In the genomic region with DNA sequence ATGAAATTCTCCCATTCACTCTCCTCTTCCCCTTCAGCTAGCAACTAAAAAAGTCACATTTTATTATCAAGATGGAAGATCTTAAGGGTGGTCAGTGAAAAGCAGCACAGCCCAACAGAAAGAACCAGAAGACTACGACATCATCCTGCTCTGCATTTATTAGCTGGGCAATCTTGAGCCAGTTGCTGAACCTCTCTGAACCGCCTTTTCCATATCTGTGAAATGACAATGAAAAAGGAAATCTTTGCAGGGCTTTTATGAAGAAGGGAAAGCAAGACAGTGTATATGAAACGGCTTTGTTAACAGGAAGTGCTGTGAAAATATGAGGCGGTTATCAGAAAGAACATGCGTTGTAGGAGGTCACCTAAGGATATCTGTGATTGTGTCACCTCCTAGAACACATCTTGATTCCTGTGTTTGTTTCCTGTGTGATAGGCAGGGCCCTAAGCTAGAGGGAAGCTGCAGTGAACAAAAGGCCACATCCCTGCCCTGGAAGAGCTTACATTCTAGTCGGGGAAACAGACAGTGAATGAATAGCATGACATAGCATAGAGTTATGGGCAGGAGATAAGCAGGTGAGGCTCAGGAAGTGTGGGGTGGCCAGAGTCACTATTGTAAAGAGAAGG, we compare ENCODE assay signal across 32 cellular contexts.
"Had no signal": no experiment of that assay in that cellular context is flagged by ENCODE, and none has a peak within 500 bp of the region (broad histone marks: within the 10 kb centered on the region; RNA-seq: fewer than 3 reads in every experiment).

No MANE protein-coding gene starts in this region.

- H2AFZ ChIP-seq: hepatocyte, parathyroid adenoma had no signal

- H3K9me3 ChIP-seq: gastrocnemius medialis, psoas muscle, sigmoid colon, stomach, thyroid gland, upper lobe of left lung had no signal

- H3K4me1 ChIP-seq: gastrocnemius medialis, parathyroid adenoma, psoas muscle, sigmoid colon, stomach, thyroid gland, upper lobe of left lung had no signal

- H3K27ac ChIP-seq: gastrocnemius medialis, hepatocyte, parathyroid adenoma, psoas muscle, sigmoid colon, thyroid gland, upper lobe of left lung had no signal

- FAIRE-seq: bronchial epithelial cell, keratinocyte had no signal

- H3K4me3 ChIP-seq: gastrocnemius medialis, hepatocyte, psoas muscle, sigmoid colon, smooth muscle cell, stomach, thyroid gland, upper lobe of left lung had no signal

- DNase-seq: activated B cell treated with CpG ODN at 0.5 μM for 24 hours; activated CD4-positive, alpha-beta T cell treated with anti-CD3 and anti-CD28 coated beads for 4 hours; activated CD4-positive, alpha-beta T cell treated with anti-CD3 and anti-CD28 coated beads, Interleukin-2, amount 50 U/mL, for 4 hours; activated CD8-positive, alpha-beta memory T cell treated with anti-CD3 and anti-CD28 coated beads for 24 hours; activated effector memory CD4-positive, alpha-beta T cell treated with Interleukin-2 at 50 U/mL for 16 hours; activated naive CD4-positive, alpha-beta T cell treated with Interleukin-2 at 50 U/mL for 16 hours; anterior cingulate cortex; effector CD4-positive, alpha-beta T cell; gastrocnemius medialis; glutamatergic neuron; left cardiac atrium; naive B cell; nucleus accumbens; psoas muscle; sigmoid colon; stimulated activated CD4-positive, alpha-beta T cell treated with anti-CD3 and anti-CD28 coated beads, Interleukin-1b, Interleukin-23, amount 100 ng/mL, for 48 hours; stimulated activated CD4-positive, alpha-beta T cell treated with anti-CD3 and anti-CD28 coated beads, Interleukin-4, amount 100 ng/mL, for 4 hours; stimulated activated CD8-positive, alpha-beta memory T cell treated with anti-CD3 and anti-CD28 coated beads, Interleukin-4, amount 100 ng/mL, for 48 hours; stimulated activated naive B cell treated with anti-CD40 and anti-IgM and Interleukin-4, amounts not matched to agents 10 μg/mL and 1 μg/mL and 100 μg/mL, for 72 hours; stomach; T-helper 2 cell; thyroid gland; upper lobe of left lung had no signal

- H3K36me3 Mint-ChIP-seq: activated naive CD8-positive, alpha-beta T cell; naive B cell; stimulated activated naive B cell treated with anti-CD40 and anti-IgM and Interleukin-4, amounts not matched to agents 10 μg/mL and 1 μg/mL and 100 μg/mL, for 72 hours had no signal

- H3K9ac ChIP-seq: parathyroid adenoma had no signal

- H3K4me2 ChIP-seq: hepatocyte, smooth muscle cell had no signal

- H3K9me3 Mint-ChIP-seq: activated B cell treated with CpG ODN at 0.5 μM for 24 hours; central memory CD8-positive, alpha-beta T cell; dendritic cell treated with granulocyte-macrophage colony-stimulating factor and Interleukin-4, amounts not matched to agents 40 ng/mL and 50 ng/mL, for 4 days; neural crest cell; stimulated activated naive B cell treated with anti-CD40 and anti-IgM and Interleukin-4, amounts not matched to agents 10 μg/mL and 1 μg/mL and 100 μg/mL, for 72 hours had no signal

- H3K79me2 ChIP-seq: hepatocyte, parathyroid adenoma had no signal

- H3K4me3 Mint-ChIP-seq: activated B cell treated with CpG ODN at 0.5 μM for 24 hours; activated naive CD8-positive, alpha-beta T cell; central memory CD8-positive, alpha-beta T cell; dendritic cell treated with granulocyte-macrophage colony-stimulating factor and Interleukin-4, amounts not matched to agents 40 ng/mL and 50 ng/mL, for 4 days; naive B cell; neural crest cell; stimulated activated naive B cell treated with anti-CD40 and anti-IgM and Interleukin-4, amounts not matched to agents 10 μg/mL and 1 μg/mL and 100 μg/mL, for 72 hours had no signal

- H3K36me3 ChIP-seq: gastrocnemius medialis, sigmoid colon, stomach, thyroid gland, upper lobe of left lung had no signal

- H3K27ac Mint-ChIP-seq: activated B cell treated with CpG ODN at 0.5 μM for 24 hours; activated naive CD8-positive, alpha-beta T cell; dendritic cell treated with granulocyte-macrophage colony-stimulating factor and Interleukin-4, amounts not matched to agents 40 ng/mL and 50 ng/mL, for 4 days; naive B cell; stimulated activated naive B cell treated with anti-CD40 and anti-IgM and Interleukin-4, amounts not matched to agents 10 μg/mL and 1 μg/mL and 100 μg/mL, for 72 hours had no signal

- H3K27me3 ChIP-seq: hepatocyte, stomach, thyroid gland, upper lobe of left lung had no signal

- H3K4me1 Mint-ChIP-seq: activated B cell treated with CpG ODN at 0.5 μM for 24 hours; naive B cell; stimulated activated naive B cell treated with anti-CD40 and anti-IgM and Interleukin-4, amounts not matched to agents 10 μg/mL and 1 μg/mL and 100 μg/mL, for 72 hours had no signal
